In genomic region chr12:80178846-80179245, GRCh38 we compare ENCODE assay signal across 13 cellular contexts.
DNase-seq lines count a peak whose midpoint lies in the region; ATAC-seq lines count a peak whose summit lies in the region.
"Had no signal": no experiment of that assay in that cellular context is flagged by ENCODE, and none has a peak within 500 bp of the region (broad histone marks: within the 10 kb centered on the region; RNA-seq: fewer than 3 reads in every experiment).

No MANE protein-coding gene starts in this region.

- H3K4me1 ChIP-seq in mesenchymal stem cell (ENCODE audit: control insufficient read depth, insufficient read depth, low read depth, low read length): no peaks in the 10 kb centered on the region
- H3K4me1 ChIP-seq: heart left ventricle, stomach had no signal

- no peak overlapping the region for H2BK5ac ChIP-seq in mesenchymal stem cell (ENCODE audit: low read depth, low read length, poor library complexity, severe bottlenecking)

- no peak overlapping the region for H3K18ac ChIP-seq in mesenchymal stem cell (ENCODE audit: low read depth in 1 of 2, low read length in 2 of 2)

- H4K8ac ChIP-seq in mesenchymal stem cell (ENCODE audit: low read length): no peak overlapping the region

- 94% methylated on average over 2 of the region's 3 CpGs for WGBS in mesenchymal stem cell

- H3K9me3 ChIP-seq in mesenchymal stem cell (ENCODE audit: control insufficient read depth, low read length): no peaks in the 10 kb centered on the region
- H3K9me3 ChIP-seq: stomach had no signal

- no peak overlapping the region for H3K23ac ChIP-seq in mesenchymal stem cell (ENCODE audit: low read length in 2 of 2)

- no peak overlapping the region for H3K9ac ChIP-seq in mesenchymal stem cell (ENCODE audit: low read length)

- H3K27ac ChIP-seq in mesenchymal stem cell (ENCODE audit: low read length, poor library complexity, severe bottlenecking): no peak overlapping the region
- H3K27ac ChIP-seq: heart left ventricle, skin epidermis, stomach had no signal

- no peak overlapping the region for H3K4ac ChIP-seq in mesenchymal stem cell (ENCODE audit: low read depth in 1 of 2, low read length in 2 of 2)

- no peak overlapping the region for H3K14ac ChIP-seq in mesenchymal stem cell (ENCODE audit: low read length in 2 of 2)

- H2AFZ ChIP-seq in mesenchymal stem cell (ENCODE audit: low read depth, low read length): no peak overlapping the region

- H2BK12ac ChIP-seq in mesenchymal stem cell (ENCODE audit: low read length in 2 of 2): no peak overlapping the region

- H3K4me3 ChIP-seq in mesenchymal stem cell (ENCODE audit: insufficient read depth in 1 of 2, low read depth in 1 of 2, low read length in 2 of 2): no peak overlapping the region
- H3K4me3 ChIP-seq: heart left ventricle, skin epidermis, stomach had no signal

- no peaks in the 10 kb centered on the region for H3K27me3 ChIP-seq in mesenchymal stem cell (ENCODE audit: control insufficient read depth in 1 of 2, insufficient read depth in 1 of 2, low read length in 2 of 2)
- H3K27me3 ChIP-seq: heart left ventricle, stomach had no signal

- ATAC-seq in HG02798 (IDR thresholded peaks at IDR 0.05; ENCODE audit: poor library complexity, unreplicated experiment) (peak; percentile 87), HG03565 (IDR thresholded peaks at IDR 0.05; ENCODE audit: unreplicated experiment) (peak; percentile 90)
- ATAC-seq: heart left ventricle, T-cell had no signal

- no peak overlapping the region for H2BK15ac ChIP-seq in mesenchymal stem cell (ENCODE audit: low read depth, poor library complexity, severe bottlenecking)

- no peak overlapping the region for H3K4me2 ChIP-seq in mesenchymal stem cell (ENCODE audit: low read length, poor library complexity, severe bottlenecking)

- no peak overlapping the region for H4K91ac ChIP-seq in mesenchymal stem cell (ENCODE audit: low read length)

- no peaks in the 10 kb centered on the region for H3K79me1 ChIP-seq in mesenchymal stem cell (replicated peaks; ENCODE audit: low read length, poor library complexity, severe bottlenecking)

- H2BK120ac ChIP-seq in mesenchymal stem cell (ENCODE audit: low read depth, low read length): no peak overlapping the region

- DNase-seq in stimulated activated CD4-positive, alpha-beta T cell treated with anti-CD3 and anti-CD28 coated beads, Interleukin-15, amount 100 ng/mL, for 24 hours: peak; percentile 20
- no peak for DNase-seq in stimulated activated CD4-positive, alpha-beta T cell treated with anti-CD3 and anti-CD28 coated beads, Interleukin-12 subunit alpha, Interleukin-12 subunit beta, amount 100 ng/mL, for 4 hours
- DNase-seq in islet precursor cell: no peak
- no peak for DNase-seq in DMS79 (lab: John Stamatoyannopoulos, UW)
- no peak for DNase-seq in mesenchymal stem cell
- no peak for DNase-seq in amniotic stem cell (lab: John Stamatoyannopoulos, UW)
- DNase-seq: heart left ventricle, NCI-H524, stomach, T-cell had no signal

- H3K36me3 ChIP-seq in mesenchymal stem cell (ENCODE audit: control insufficient read depth in 1 of 2, insufficient read depth in 2 of 2, low read depth in 1 of 2, low read length in 2 of 2): no peaks in the 10 kb centered on the region
- H3K36me3 ChIP-seq: heart left ventricle, stomach had no signal

- no peak overlapping the region for H2AK5ac ChIP-seq in mesenchymal stem cell (ENCODE audit: low read length, severe bottlenecking)
